Comparison of ENCODE assay signal across 7 cellular contexts in the genomic region with DNA sequence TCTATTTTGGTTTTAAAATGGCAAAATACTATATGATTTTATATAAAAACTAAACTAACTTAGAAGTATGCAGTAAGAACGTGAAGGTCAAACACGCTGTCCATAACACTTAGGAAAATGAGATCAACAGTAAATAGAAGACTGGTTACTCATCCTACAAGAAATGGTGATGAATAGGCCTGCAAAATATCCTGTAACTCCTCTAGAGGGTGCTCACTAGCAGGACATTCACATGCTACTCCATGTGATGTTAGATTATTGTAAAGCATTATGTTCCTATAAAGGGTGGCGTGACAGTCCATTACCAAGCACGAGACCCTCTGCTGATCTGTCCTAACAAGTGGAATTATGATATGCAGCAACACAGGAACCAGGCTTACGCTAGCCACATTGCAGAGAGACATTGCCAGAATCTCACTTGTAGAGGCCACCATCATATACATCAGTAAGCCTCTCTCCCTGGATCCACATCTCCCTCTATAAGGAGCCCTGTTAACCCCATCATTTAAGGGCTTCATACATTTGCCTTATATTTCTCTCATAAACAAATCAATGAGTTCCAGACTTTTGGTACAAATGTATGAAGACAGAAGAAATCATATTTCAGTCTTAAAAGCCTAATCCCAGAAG. TPM values are rescaled to one million over a fixed set of nuclear protein-coding genes. Genes with fewer than 3 reads are reported as not detected.
DNase-seq lines count a peak whose midpoint lies in the region; ATAC-seq, FAIRE-seq and TF ChIP-seq lines count a peak whose summit lies in the region.

No MANE protein-coding gene starts in this region.

- H3K9me3 ChIP-seq in sigmoid colon = no peaks in the 10 kb centered on the region

- H3K4me3 Mint-ChIP-seq in activated T-helper 17 cell treated with anti-CD3 and anti-CD28 coated beads, Interleukin-2, amount 50 U/mL, for 72 hours = no peak overlapping the region

- H3K27me3 ChIP-seq in sigmoid colon = no peaks in the 10 kb centered on the region

- 14 to 29% methylated on average over 5 of the region's 5 CpGs for WGBS in sigmoid colon, 2 donors

- no peak overlapping the region for H3K4me3 ChIP-seq in sigmoid colon

- DNase-seq in DMS53 treated with DMSO at 0.1 percent for 48 hours (lab: John Stamatoyannopoulos, UW; ENCODE audit: unreplicated experiment) = peak; percentile 76
- peak; percentile 25 for DNase-seq in H54 (ENCODE audit: insufficient read length, low spot score)
- DNase-seq in NCI-H460 (ENCODE audit: extremely low read depth, low read depth) = peak; percentile 59
- no peak for DNase-seq in left cardiac atrium
- DNase-seq in sigmoid colon = no peak

- H3K4me1 Mint-ChIP-seq in activated T-helper 17 cell treated with anti-CD3 and anti-CD28 coated beads, Interleukin-2, amount 50 U/mL, for 72 hours = no peaks in the 10 kb centered on the region

- H3K36me3 ChIP-seq in sigmoid colon = no peaks in the 10 kb centered on the region

- FAIRE-seq in H54 (lab: Jason Lieb, UNC) = peak; percentile 84

- H3K9me3 Mint-ChIP-seq in activated T-helper 17 cell treated with anti-CD3 and anti-CD28 coated beads, Interleukin-2, amount 50 U/mL, for 72 hours = no peaks in the 10 kb centered on the region

- peak in 3 of 4 experiments; percentile 24 to 35 (median 35) for TF ChIP-seq CTCF in sigmoid colon (IDR thresholded peaks at IDR 0.05)

- ATAC-seq in activated T-helper 17 cell treated with anti-CD3 and anti-CD28 coated beads, Interleukin-2, amount 50 U/mL, for 72 hours (replicated peaks) = peak; percentile 87
- peak; percentile 79 to 90 for ATAC-seq in left cardiac atrium
- ATAC-seq in HG02852 (IDR thresholded peaks at IDR 0.05; ENCODE audit: unreplicated experiment) = no peak

- no peak overlapping the region for H3K27ac ChIP-seq in sigmoid colon

- TF ChIP-seq POLR2A in H54 (IDR thresholded peaks at IDR 0.05; ENCODE audit: low read depth, low read length) (no peak), sigmoid colon (IDR thresholded peaks at IDR 0.05) (no peak)

- no peaks in the 10 kb centered on the region for H3K4me1 ChIP-seq in sigmoid colon

- intact Hi-C loops in left cardiac atrium (cut with DNase I) = no loop called here
- intact Hi-C loops in sigmoid colon (cut with DNase I) = loop anchor here (2.0 kb wide), 1 partner anchor 124 kb away; no protein-coding TSS in a partner anchor

- H3K27me3 Mint-ChIP-seq in activated T-helper 17 cell treated with anti-CD3 and anti-CD28 coated beads, Interleukin-2, amount 50 U/mL, for 72 hours = no peaks in the 10 kb centered on the region

- no peaks in the 10 kb centered on the region for H3K36me3 Mint-ChIP-seq in activated T-helper 17 cell treated with anti-CD3 and anti-CD28 coated beads, Interleukin-2, amount 50 U/mL, for 72 hours (ENCODE audit: low read depth)

- TF ChIP-seq EP300 in sigmoid colon (IDR thresholded peaks at IDR 0.05) = no peak

- no peak overlapping the region for H3K27ac Mint-ChIP-seq in activated T-helper 17 cell treated with anti-CD3 and anti-CD28 coated beads, Interleukin-2, amount 50 U/mL, for 72 hours

RNA-seq across cellular contexts. Expression of gene DEFB129, which starts 18.0 kb away (rescaled TPM):
- not detected in 2 replicates for total RNA-seq in NCI-H460 (2014; rRNA removed; shearing (Covaris generic))
- polyA plus RNA-seq in NCI-H460 (2014; cell fraction: nucleus; rRNA removed) = not detected in 2 replicates
- not detected for total RNA-seq in activated T-helper 17 cell treated with anti-CD3 and anti-CD28 coated beads, Interleukin-2, amount 50 U/mL, for 72 hours
- total RNA-seq in left cardiac atrium (not detected), sigmoid colon (not detected)
- polyA plus RNA-seq in sigmoid colon = not detected

RNA-seq across cellular contexts. Expression of gene DEFB128, which starts 19.5 kb away (rescaled TPM):
- total RNA-seq in NCI-H460 (2014; rRNA removed; shearing (Covaris generic)) = not detected in 2 replicates
- not detected in 2 replicates for polyA plus RNA-seq in NCI-H460 (2014; cell fraction: nucleus; rRNA removed)
- not detected for total RNA-seq in activated T-helper 17 cell treated with anti-CD3 and anti-CD28 coated beads, Interleukin-2, amount 50 U/mL, for 72 hours
- total RNA-seq in left cardiac atrium (not detected), sigmoid colon (not detected)
- not detected for polyA plus RNA-seq in sigmoid colon

RNA-seq across cellular contexts. Expression of gene DEFB132, which starts 48.5 kb away (rescaled TPM):
- total RNA-seq in NCI-H460 (2014; rRNA removed; shearing (Covaris generic)) = not detected in 2 replicates
- not detected in 2 replicates for polyA plus RNA-seq in NCI-H460 (2014; cell fraction: nucleus; rRNA removed)
- not detected for total RNA-seq in activated T-helper 17 cell treated with anti-CD3 and anti-CD28 coated beads, Interleukin-2, amount 50 U/mL, for 72 hours
- total RNA-seq in left cardiac atrium (under 1 TPM in 1 of 2 donors, not detected in 1; 0.32 TPM), sigmoid colon (not detected)
- under 1 TPM in 1 of 3 donors, not detected in 2; 0.06 TPM for polyA plus RNA-seq in sigmoid colon

RNA-seq across cellular contexts. Expression of gene DEFB127, which starts 51.8 kb away (rescaled TPM):
- not detected in 2 replicates for total RNA-seq in NCI-H460 (2014; rRNA removed; shearing (Covaris generic))
- not detected in 2 replicates for polyA plus RNA-seq in NCI-H460 (2014; cell fraction: nucleus; rRNA removed)
- total RNA-seq in activated T-helper 17 cell treated with anti-CD3 and anti-CD28 coated beads, Interleukin-2, amount 50 U/mL, for 72 hours = not detected
- total RNA-seq in left cardiac atrium (not detected), sigmoid colon (not detected)
- not detected for polyA plus RNA-seq in sigmoid colon

Comparison
In these comparisons a context has a peak if more than half of its experiments do, and no peak if none do; other contexts are left out.
1. DNase-seq: peak in DMS53 treated with DMSO at 0.1 percent for 48 hours (single experiment), H54 (single experiment) and NCI-H460 (single experiment); none in left cardiac atrium (single experiment) and sigmoid colon (single experiment).